1 cellular context compared by ENCODE assay signal in the genomic region with DNA sequence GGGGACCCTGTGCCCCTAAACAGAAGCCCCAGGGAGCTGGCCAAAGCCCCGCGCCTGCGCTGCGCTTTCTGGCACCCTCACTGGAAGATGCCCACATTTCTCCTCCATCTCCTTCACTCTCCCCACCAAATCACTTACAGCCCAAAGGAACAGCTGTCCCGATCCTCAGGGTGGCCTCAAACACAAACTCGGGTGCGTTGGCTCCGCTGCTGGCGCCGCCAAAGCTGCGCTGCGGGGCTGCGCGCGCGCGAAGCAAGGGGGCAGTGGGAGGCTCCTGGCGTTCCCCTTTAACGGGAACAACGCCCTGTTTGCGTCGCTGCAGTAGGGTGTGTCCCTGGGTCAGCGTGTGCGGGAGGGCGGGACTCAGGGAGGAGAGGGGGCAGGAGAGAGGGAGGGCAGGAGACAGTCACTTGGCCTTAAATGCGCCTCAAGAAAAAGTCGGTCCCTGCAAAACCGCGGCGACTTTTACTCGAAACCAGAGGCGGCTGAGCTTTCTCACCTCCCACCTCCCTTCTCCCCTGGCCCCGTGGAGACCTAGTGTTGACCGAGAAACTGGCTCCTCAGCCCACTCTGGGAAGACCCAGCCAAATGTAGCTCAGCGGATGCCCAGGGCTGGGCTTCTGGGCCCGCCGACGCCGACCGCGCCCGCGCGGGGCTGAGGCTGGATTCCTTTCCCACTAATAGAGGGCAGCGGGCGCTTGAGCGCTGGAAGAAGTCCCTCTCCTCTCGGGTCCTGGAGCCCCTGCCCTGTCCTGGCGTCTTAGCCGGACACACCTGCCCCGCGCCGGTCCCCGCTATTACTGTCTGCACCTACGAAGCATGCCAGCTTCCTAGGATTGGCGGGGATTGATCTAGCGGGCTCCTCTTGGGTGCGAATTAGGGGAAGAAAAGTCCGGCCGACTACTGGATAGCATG.
TF ChIP-seq lines count a peak whose summit lies in the region.

No MANE protein-coding gene starts in this region.

TF ChIP-seq in HEK293, 187 proteins besides CTCF, POLR2A, EP300 and RAD21 (continued from another document and continues in another):
- no peak for TF ChIP-seq ZNF521 (tag by site-specific recombination; IDR thresholded peaks at IDR 0.05)
- TF ChIP-seq EGR2 (tag by site-specific recombination; IDR thresholded peaks at IDR 0.05; ENCODE audit: low read depth) = peak; percentile 35; the same call in 1 of the 2 replicates
- no peak for TF ChIP-seq ZNF266 (tag by site-specific recombination; IDR thresholded peaks at IDR 0.05; ENCODE audit: low read depth)
- TF ChIP-seq, protein P1, sequence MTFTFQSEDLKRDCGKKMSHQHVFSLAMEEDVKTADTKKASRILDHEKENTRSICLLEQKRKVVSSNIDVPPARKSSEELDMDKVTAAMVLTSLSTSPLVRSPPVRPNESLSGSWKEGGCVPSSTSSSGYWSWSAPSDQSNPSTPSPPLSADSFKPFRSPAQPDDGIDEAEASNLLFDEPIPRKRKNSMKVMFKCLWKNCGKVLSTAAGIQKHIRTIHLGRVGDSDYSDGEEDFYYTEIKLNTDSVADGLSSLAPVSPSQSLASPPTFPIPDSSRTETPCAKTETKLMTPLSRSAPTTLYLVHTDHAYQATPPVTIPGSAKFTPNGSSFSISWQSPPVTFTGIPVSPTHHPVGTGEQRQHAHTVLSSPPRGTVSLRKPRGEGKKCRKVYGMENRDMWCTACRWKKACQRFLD (tag by site-specific recombination; IDR thresholded peaks at IDR 0.05) = no peak
- TF ChIP-seq, protein P2, sequence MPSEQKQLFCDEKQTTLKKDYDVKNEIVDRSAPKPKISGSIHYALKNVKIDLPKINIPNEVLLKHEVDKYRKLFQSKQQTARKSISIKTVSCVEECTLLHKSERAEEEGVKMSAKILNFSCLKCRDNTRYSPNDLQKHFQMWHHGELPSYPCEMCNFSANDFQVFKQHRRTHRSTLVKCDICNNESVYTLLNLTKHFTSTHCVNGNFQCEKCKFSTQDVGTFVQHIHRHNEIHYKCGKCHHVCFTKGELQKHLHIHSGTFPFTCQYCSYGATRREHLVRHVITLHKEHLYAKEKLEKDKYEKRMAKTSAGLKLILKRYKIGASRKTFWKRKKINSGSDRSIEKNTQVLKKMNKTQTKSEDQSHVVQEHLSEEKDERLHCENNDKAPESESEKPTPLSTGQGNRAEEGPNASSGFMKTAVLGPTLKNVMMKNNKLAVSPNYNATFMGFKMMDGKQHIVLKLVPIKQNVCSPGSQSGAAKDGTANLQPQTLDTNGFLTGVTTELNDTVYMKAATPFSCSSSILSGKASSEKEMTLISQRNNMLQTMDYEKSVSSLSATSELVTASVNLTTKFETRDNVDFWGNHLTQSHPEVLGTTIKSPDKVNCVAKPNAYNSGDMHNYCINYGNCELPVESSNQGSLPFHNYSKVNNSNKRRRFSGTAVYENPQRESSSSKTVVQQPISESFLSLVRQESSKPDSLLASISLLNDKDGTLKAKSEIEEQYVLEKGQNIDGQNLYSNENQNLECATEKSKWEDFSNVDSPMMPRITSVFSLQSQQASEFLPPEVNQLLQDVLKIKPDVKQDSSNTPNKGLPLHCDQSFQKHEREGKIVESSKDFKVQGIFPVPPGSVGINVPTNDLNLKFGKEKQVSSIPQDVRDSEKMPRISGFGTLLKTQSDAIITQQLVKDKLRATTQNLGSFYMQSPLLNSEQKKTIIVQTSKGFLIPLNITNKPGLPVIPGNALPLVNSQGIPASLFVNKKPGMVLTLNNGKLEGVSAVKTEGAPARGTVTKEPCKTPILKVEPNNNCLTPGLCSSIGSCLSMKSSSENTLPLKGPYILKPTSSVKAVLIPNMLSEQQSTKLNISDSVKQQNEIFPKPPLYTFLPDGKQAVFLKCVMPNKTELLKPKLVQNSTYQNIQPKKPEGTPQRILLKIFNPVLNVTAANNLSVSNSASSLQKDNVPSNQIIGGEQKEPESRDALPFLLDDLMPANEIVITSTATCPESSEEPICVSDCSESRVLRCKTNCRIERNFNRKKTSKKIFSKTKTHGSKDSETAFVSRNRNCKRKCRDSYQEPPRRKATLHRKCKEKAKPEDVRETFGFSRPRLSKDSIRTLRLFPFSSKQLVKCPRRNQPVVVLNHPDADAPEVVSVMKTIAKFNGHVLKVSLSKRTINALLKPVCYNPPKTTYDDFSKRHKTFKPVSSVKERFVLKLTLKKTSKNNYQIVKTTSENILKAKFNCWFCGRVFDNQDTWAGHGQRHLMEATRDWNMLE (tag by site-specific recombination; conservative IDR thresholded peaks at IDR 0.05; ENCODE audit: low read depth) = no peak
- no peak for TF ChIP-seq ZNF768 (tag by site-specific recombination; IDR thresholded peaks at IDR 0.05)
- TF ChIP-seq ZBTB21 (tag by site-specific recombination; IDR thresholded peaks at IDR 0.05) = no peak
- no peak for TF ChIP-seq FEZF1 (tag by site-specific recombination; IDR thresholded peaks at IDR 0.05)
- TF ChIP-seq ZNF2 (tag by site-specific recombination; IDR thresholded peaks at IDR 0.05) = no peak
- no peak for TF ChIP-seq ZNF677 (tag by site-specific recombination; IDR thresholded peaks at IDR 0.05)
- TF ChIP-seq GLIS1 (tag by site-specific recombination; IDR thresholded peaks at IDR 0.05) = peak; percentile 67
- TF ChIP-seq, protein P3, sequence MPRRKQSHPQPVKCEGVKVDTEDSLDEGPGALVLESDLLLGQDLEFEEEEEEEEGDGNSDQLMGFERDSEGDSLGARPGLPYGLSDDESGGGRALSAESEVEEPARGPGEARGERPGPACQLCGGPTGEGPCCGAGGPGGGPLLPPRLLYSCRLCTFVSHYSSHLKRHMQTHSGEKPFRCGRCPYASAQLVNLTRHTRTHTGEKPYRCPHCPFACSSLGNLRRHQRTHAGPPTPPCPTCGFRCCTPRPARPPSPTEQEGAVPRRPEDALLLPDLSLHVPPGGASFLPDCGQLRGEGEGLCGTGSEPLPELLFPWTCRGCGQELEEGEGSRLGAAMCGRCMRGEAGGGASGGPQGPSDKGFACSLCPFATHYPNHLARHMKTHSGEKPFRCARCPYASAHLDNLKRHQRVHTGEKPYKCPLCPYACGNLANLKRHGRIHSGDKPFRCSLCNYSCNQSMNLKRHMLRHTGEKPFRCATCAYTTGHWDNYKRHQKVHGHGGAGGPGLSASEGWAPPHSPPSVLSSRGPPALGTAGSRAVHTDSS (tag by site-specific recombination; IDR thresholded peaks at IDR 0.05) = no peak
- TF ChIP-seq, protein P4, sequence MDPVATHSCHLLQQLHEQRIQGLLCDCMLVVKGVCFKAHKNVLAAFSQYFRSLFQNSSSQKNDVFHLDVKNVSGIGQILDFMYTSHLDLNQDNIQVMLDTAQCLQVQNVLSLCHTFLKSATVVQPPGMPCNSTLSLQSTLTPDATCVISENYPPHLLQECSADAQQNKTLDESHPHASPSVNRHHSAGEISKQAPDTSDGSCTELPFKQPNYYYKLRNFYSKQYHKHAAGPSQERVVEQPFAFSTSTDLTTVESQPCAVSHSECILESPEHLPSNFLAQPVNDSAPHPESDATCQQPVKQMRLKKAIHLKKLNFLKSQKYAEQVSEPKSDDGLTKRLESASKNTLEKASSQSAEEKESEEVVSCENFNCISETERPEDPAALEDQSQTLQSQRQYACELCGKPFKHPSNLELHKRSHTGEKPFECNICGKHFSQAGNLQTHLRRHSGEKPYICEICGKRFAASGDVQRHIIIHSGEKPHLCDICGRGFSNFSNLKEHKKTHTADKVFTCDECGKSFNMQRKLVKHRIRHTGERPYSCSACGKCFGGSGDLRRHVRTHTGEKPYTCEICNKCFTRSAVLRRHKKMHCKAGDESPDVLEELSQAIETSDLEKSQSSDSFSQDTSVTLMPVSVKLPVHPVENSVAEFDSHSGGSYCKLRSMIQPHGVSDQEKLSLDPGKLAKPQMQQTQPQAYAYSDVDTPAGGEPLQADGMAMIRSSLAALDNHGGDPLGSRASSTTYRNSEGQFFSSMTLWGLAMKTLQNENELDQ (tag by site-specific recombination; IDR thresholded peaks at IDR 0.05; ENCODE audit: low read depth) = no peak
- TF ChIP-seq, protein P5, sequence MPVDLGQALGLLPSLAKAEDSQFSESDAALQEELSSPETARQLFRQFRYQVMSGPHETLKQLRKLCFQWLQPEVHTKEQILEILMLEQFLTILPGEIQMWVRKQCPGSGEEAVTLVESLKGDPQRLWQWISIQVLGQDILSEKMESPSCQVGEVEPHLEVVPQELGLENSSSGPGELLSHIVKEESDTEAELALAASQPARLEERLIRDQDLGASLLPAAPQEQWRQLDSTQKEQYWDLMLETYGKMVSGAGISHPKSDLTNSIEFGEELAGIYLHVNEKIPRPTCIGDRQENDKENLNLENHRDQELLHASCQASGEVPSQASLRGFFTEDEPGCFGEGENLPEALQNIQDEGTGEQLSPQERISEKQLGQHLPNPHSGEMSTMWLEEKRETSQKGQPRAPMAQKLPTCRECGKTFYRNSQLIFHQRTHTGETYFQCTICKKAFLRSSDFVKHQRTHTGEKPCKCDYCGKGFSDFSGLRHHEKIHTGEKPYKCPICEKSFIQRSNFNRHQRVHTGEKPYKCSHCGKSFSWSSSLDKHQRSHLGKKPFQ (tag by site-specific recombination; IDR thresholded peaks at IDR 0.05) = no peak
- no peak for TF ChIP-seq ZNF155 (tag by site-specific recombination; IDR thresholded peaks at IDR 0.05)
- no peak for TF ChIP-seq ZNF777 (tag by site-specific recombination; IDR thresholded peaks at IDR 0.05; ENCODE audit: borderline replicate concordance)
- no peak for TF ChIP-seq ZNF416 (tag by site-specific recombination; IDR thresholded peaks at IDR 0.05)
- TF ChIP-seq ZNF366 (tag by site-specific recombination; conservative IDR thresholded peaks at IDR 0.05) = peak; percentile 58
- no peak for TF ChIP-seq ZFP3 (tag by site-specific recombination; IDR thresholded peaks at IDR 0.05; ENCODE audit: low read depth)
- no peak for TF ChIP-seq ZNF174 (tag by site-specific recombination; IDR thresholded peaks at IDR 0.05)
- no peak for TF ChIP-seq ZNF473 (tag by site-specific recombination; IDR thresholded peaks at IDR 0.05)
- no peak for TF ChIP-seq ZNF660 (tag by site-specific recombination; IDR thresholded peaks at IDR 0.05)
- no peak for TF ChIP-seq ZNF664 (tag by site-specific recombination; IDR thresholded peaks at IDR 0.05)
- TF ChIP-seq ZNF560 (tag by site-specific recombination; IDR thresholded peaks at IDR 0.05; ENCODE audit: borderline replicate concordance) = no peak
- TF ChIP-seq KLF1 (tag by site-specific recombination; IDR thresholded peaks at IDR 0.05) = peak; percentile 99
- no peak for TF ChIP-seq OVOL3 (tag by site-specific recombination; IDR thresholded peaks at IDR 0.05)
- TF ChIP-seq, protein P6, sequence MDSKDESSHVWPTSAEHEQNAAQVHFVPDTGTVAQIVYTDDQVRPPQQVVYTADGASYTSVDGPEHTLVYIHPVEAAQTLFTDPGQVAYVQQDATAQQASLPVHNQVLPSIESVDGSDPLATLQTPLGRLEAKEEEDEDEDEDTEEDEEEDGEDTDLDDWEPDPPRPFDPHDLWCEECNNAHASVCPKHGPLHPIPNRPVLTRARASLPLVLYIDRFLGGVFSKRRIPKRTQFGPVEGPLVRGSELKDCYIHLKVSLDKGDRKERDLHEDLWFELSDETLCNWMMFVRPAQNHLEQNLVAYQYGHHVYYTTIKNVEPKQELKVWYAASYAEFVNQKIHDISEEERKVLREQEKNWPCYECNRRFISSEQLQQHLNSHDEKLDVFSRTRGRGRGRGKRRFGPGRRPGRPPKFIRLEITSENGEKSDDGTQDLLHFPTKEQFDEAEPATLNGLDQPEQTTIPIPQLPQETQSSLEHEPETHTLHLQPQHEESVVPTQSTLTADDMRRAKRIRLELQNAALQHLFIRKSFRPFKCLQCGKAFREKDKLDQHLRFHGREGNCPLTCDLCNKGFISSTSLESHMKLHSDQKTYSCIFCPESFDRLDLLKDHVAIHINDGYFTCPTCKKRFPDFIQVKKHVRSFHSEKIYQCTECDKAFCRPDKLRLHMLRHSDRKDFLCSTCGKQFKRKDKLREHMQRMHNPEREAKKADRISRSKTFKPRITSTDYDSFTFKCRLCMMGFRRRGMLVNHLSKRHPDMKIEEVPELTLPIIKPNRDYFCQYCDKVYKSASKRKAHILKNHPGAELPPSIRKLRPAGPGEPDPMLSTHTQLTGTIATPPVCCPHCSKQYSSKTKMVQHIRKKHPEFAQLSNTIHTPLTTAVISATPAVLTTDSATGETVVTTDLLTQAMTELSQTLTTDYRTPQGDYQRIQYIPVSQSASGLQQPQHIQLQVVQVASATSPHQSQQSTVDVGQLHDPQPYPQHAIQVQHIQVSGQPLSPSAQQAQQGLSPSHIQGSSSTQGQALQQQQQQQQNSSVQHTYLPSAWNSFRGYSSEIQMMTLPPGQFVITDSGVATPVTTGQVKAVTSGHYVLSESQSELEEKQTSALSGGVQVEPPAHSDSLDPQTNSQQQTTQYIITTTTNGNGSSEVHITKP (tag by site-specific recombination; IDR thresholded peaks at IDR 0.05) = 0 out of 2 replicates have a peak, but pooled peaks have one; percentile 28
- peak; percentile 88; the same call in 1 of the 2 replicates for TF ChIP-seq ZBTB8A (tag by site-specific recombination; IDR thresholded peaks at IDR 0.05)
- TF ChIP-seq, protein P7, sequence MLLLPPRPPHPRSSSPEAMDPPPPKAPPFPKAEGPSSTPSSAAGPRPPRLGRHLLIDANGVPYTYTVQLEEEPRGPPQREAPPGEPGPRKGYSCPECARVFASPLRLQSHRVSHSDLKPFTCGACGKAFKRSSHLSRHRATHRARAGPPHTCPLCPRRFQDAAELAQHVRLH (tag by site-specific recombination; IDR thresholded peaks at IDR 0.05) = no peak
- peak; percentile 88 for TF ChIP-seq GLIS2 (tag by site-specific recombination; IDR thresholded peaks at IDR 0.05)
- no peak for TF ChIP-seq ZNF792 (tag by site-specific recombination; IDR thresholded peaks at IDR 0.05)
- TF ChIP-seq, protein P8, sequence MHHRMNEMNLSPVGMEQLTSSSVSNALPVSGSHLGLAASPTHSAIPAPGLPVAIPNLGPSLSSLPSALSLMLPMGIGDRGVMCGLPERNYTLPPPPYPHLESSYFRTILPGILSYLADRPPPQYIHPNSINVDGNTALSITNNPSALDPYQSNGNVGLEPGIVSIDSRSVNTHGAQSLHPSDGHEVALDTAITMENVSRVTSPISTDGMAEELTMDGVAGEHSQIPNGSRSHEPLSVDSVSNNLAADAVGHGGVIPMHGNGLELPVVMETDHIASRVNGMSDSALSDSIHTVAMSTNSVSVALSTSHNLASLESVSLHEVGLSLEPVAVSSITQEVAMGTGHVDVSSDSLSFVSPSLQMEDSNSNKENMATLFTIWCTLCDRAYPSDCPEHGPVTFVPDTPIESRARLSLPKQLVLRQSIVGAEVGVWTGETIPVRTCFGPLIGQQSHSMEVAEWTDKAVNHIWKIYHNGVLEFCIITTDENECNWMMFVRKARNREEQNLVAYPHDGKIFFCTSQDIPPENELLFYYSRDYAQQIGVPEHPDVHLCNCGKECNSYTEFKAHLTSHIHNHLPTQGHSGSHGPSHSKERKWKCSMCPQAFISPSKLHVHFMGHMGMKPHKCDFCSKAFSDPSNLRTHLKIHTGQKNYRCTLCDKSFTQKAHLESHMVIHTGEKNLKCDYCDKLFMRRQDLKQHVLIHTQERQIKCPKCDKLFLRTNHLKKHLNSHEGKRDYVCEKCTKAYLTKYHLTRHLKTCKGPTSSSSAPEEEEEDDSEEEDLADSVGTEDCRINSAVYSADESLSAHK (tag by site-specific recombination; IDR thresholded peaks at IDR 0.05) = no peak
